ENCODE assay signal across 11 cellular contexts in the genomic region with DNA sequence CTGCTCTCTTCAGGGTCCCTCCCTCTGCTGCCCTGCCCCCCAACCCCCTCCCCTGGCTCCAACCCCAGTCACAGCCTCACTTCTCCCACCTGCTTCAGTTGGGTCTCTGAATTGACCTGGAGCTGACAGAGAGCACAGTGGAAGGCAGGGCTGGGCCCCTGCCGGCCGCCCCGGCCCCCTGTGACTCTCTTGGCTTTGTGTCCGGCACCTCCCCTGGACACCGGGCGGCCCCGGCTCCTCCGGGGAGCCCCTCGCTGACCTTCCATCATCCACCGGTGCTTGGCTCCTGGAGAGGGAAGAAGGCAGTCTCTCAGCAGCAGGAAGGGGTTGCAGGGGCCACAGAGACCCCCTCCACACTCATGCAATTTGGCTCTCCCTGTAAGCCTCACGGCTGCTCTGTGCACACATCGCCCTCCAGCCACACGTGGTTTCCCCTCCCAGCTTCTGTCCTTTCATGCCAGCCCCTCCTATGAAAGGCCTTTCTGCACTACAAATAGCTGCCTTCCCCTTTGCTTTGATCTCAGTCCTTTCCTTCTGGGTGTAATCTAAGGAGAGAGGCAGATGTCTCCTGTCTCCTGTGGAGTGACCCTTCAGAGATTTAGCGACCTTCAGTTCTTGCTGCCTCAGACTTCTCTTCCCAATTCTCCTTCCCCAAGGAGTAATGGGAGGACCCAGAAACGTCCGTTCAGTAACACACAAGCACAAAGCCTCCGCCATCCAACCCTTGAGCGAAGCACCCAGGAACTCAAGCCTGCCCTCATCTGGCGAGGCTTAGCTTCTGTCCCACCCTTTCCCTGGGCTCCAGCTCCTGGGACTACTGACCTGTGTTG. TPM values are rescaled to one million over a fixed set of nuclear protein-coding genes. Genes with fewer than 3 reads are reported as not detected.
DNase-seq lines count a peak whose midpoint lies in the region; ATAC-seq, FAIRE-seq and TF ChIP-seq lines count a peak whose summit lies in the region.
"Had no signal": no experiment of that assay in that cellular context is flagged by ENCODE, and none has a peak within 500 bp of the region (broad histone marks: within the 10 kb centered on the region; RNA-seq: fewer than 3 reads in every experiment).

No MANE protein-coding gene starts in this region.

- no peaks in the 10 kb centered on the region for H3K9me3 ChIP-seq in A549
- no peaks in the 10 kb centered on the region for H3K9me3 ChIP-seq in gastrocnemius medialis
- H3K9me3 ChIP-seq: vagina had no signal

- peak in 1 of 2 experiments; percentile 33; a peak in 2 of 5 replicates for TF ChIP-seq RAD21 in A549 (conservative IDR thresholded peaks at IDR 0.05 in 1 of 2, IDR thresholded peaks at IDR 0.05 in 1 of 2)

- H3K4me1 ChIP-seq in A549 (peaks cover 22% of the 10 kb centered on the region), gastrocnemius medialis (peaks cover 14 to 18% of the 10 kb centered on the region in 2 donors)

- CTCF ChIA-PET in A549 (lab: Yijun Ruan, JAX), result interaction anchor here (0.6 to 22.6 kb wide), 12 partner anchors 6 to 446 kb away, joined by 3 to 658 read pairs (median 4); a partner anchor contains a TSS
- CTCF ChIA-PET in activated CD8-positive, alpha-beta T cell treated with anti-CD3 and anti-CD28 coated beads, Interleukin-2, amount 10 ng/mL, durations not matched to agents 7 days and 5 days (lab: Charles Lee), result interaction anchor here (2.8 to 7.0 kb wide), 4 partner anchors 12 to 85 kb away, joined by 9 to 168 read pairs (median 30); a partner anchor contains a TSS
- CTCF ChIA-PET in activated CD4-positive, alpha-beta memory T cell treated with anti-CD3 and anti-CD28 coated beads for 36 hours (lab: Charles Lee), result interaction anchor here (1.0 to 13.7 kb wide), 2 partner anchors 38 to 86 kb away, joined by 3 to 211 read pairs; a partner anchor contains a TSS

- H3K36me3 Mint-ChIP-seq in glutamatergic neuron (ENCODE audit: unreplicated experiment), result no peaks in the 10 kb centered on the region
- H3K36me3 Mint-ChIP-seq in activated CD8-positive, alpha-beta T cell treated with anti-CD3 and anti-CD28 coated beads, Interleukin-2, amount 10 ng/mL, durations not matched to agents 7 days and 5 days (ENCODE audit: low read depth), result peaks cover 12% of the 10 kb centered on the region
- peaks cover 4% of the 10 kb centered on the region for H3K36me3 Mint-ChIP-seq in activated CD4-positive, alpha-beta memory T cell treated with anti-CD3 and anti-CD28 coated beads for 36 hours

- peak; percentile 43; the same call in 2 of the 3 replicates for TF ChIP-seq CTCF in A549 (IDR thresholded peaks at IDR 0.05)
- TF ChIP-seq CTCF in GM12874 (IDR thresholded peaks at IDR 0.05; ENCODE audit: insufficient read depth, low read depth, low read length), result 0 out of 2 replicates have a peak, but pooled peaks have one; percentile 13
- TF ChIP-seq CTCF in glutamatergic neuron (IDR thresholded peaks at IDR 0.05; ENCODE audit: partially characterized antibody, unreplicated experiment), result no peak
- TF ChIP-seq CTCF in gastrocnemius medialis (IDR thresholded peaks at IDR 0.05 in 4 of 5, conservative IDR thresholded peaks at IDR 0.05 in 1 of 5), result no peak

- POLR2A ChIA-PET in A549 (lab: Yijun Ruan, JAX), result interaction anchor here (0.6 to 1.2 kb wide), 3 partner anchors 11 to 290 kb away, joined by 3 to 7 read pairs (median 4); a partner anchor contains a TSS
- POLR2A ChIA-PET in activated CD8-positive, alpha-beta T cell treated with anti-CD3 and anti-CD28 coated beads, Interleukin-2, amount 10 ng/mL, durations not matched to agents 7 days and 5 days (lab: Charles Lee), result interaction anchor here (0.6 to 6.3 kb wide), 3 partner anchors 11 to 84 kb away, joined by 3 to 40 read pairs (median 3); a partner anchor contains a TSS
- POLR2A ChIA-PET in activated CD4-positive, alpha-beta memory T cell treated with anti-CD3 and anti-CD28 coated beads for 36 hours (lab: Charles Lee), result no interaction called here

- H3K36me3 ChIP-seq in gastrocnemius medialis, result peaks cover 0 to 8% of the 10 kb centered on the region in 2 donors

- no peak overlapping the region for H3K4me2 ChIP-seq in A549

- peak; percentile 58 to 74 for ATAC-seq in A549
- ATAC-seq in gastrocnemius medialis, result no peak
- ATAC-seq in activated CD8-positive, alpha-beta T cell treated with anti-CD3 and anti-CD28 coated beads, Interleukin-2, amount 10 ng/mL, durations not matched to agents 7 days and 5 days, result no peak

- H3K9me3 Mint-ChIP-seq in glutamatergic neuron (ENCODE audit: unreplicated experiment), result peaks cover 2% of the 10 kb centered on the region
- no peaks in the 10 kb centered on the region for H3K9me3 Mint-ChIP-seq in activated CD8-positive, alpha-beta T cell treated with anti-CD3 and anti-CD28 coated beads, Interleukin-2, amount 10 ng/mL, durations not matched to agents 7 days and 5 days (ENCODE audit: insufficient read depth)
- no peaks in the 10 kb centered on the region for H3K9me3 Mint-ChIP-seq in activated CD4-positive, alpha-beta memory T cell treated with anti-CD3 and anti-CD28 coated beads for 36 hours
- H3K9me3 Mint-ChIP-seq: CD8-positive, alpha-beta memory T cell had no signal

- peak; percentile 70 to 71 for DNase-seq in A549 (ENCODE audit: low read depth in 1 of 2, low spot score in 1 of 2)
- DNase-seq in RPMI8226, result peak; percentile 34
- peak; percentile 46 for DNase-seq in glutamatergic neuron
- no peak for DNase-seq in NCI-H1105 (lab: John Stamatoyannopoulos, UW)
- no peak for DNase-seq in gastrocnemius medialis
- DNase-seq in activated CD8-positive, alpha-beta T cell treated with anti-CD3 and anti-CD28 coated beads, Interleukin-2, amount 10 ng/mL, durations not matched to agents 7 days and 5 days, result no peak
- no peak for DNase-seq in activated CD4-positive, alpha-beta memory T cell treated with anti-CD3 and anti-CD28 coated beads for 36 hours
- DNase-seq: activated naive CD4-positive, alpha-beta T cell treated with Interleukin-2 at 50 U/mL for 16 hours; CD8-positive, alpha-beta memory T cell had no signal

- peaks cover 8% of the 10 kb centered on the region for H3K27me3 Mint-ChIP-seq in glutamatergic neuron (ENCODE audit: unreplicated experiment)
- no peaks in the 10 kb centered on the region for H3K27me3 Mint-ChIP-seq in activated CD8-positive, alpha-beta T cell treated with anti-CD3 and anti-CD28 coated beads, Interleukin-2, amount 10 ng/mL, durations not matched to agents 7 days and 5 days (ENCODE audit: low read depth)
- H3K27me3 Mint-ChIP-seq in activated CD4-positive, alpha-beta memory T cell treated with anti-CD3 and anti-CD28 coated beads for 36 hours, result no peaks in the 10 kb centered on the region

- H3K4me3 Mint-ChIP-seq in glutamatergic neuron (ENCODE audit: unreplicated experiment), result peak overlapping the region; percentile 68
- H3K4me3 Mint-ChIP-seq in activated CD8-positive, alpha-beta T cell treated with anti-CD3 and anti-CD28 coated beads, Interleukin-2, amount 10 ng/mL, durations not matched to agents 7 days and 5 days, result no peak overlapping the region
- no peak overlapping the region for H3K4me3 Mint-ChIP-seq in activated CD4-positive, alpha-beta memory T cell treated with anti-CD3 and anti-CD28 coated beads for 36 hours
- H3K4me3 Mint-ChIP-seq: CD8-positive, alpha-beta memory T cell had no signal

- peaks cover 13% of the 10 kb centered on the region for H3K4me1 Mint-ChIP-seq in glutamatergic neuron (ENCODE audit: low read depth, unreplicated experiment)
- peaks cover 17% of the 10 kb centered on the region for H3K4me1 Mint-ChIP-seq in activated CD8-positive, alpha-beta T cell treated with anti-CD3 and anti-CD28 coated beads, Interleukin-2, amount 10 ng/mL, durations not matched to agents 7 days and 5 days (ENCODE audit: low read depth)
- peaks cover 5% of the 10 kb centered on the region for H3K4me1 Mint-ChIP-seq in activated CD4-positive, alpha-beta memory T cell treated with anti-CD3 and anti-CD28 coated beads for 36 hours (ENCODE audit: low read depth)

- WGBS in A549 (ENCODE audit: missing lambda C conversion rate), result 69% methylated on average over 19 of the region's 19 CpGs

- no peak overlapping the region for H3K27ac ChIP-seq in A549
- H3K27ac ChIP-seq in gastrocnemius medialis, result peak overlapping the region in 1 of 4 donors; percentile 10
- H3K27ac ChIP-seq: vagina had no signal

- TF ChIP-seq EP300 in A549 (IDR thresholded peaks at IDR 0.05), result no peak

- peak overlapping the region; percentile 89 for H3K27ac Mint-ChIP-seq in glutamatergic neuron (ENCODE audit: unreplicated experiment)
- no peak overlapping the region for H3K27ac Mint-ChIP-seq in activated CD8-positive, alpha-beta T cell treated with anti-CD3 and anti-CD28 coated beads, Interleukin-2, amount 10 ng/mL, durations not matched to agents 7 days and 5 days
- no peak overlapping the region for H3K27ac Mint-ChIP-seq in activated CD4-positive, alpha-beta memory T cell treated with anti-CD3 and anti-CD28 coated beads for 36 hours

- FAIRE-seq in A549 (lab: Jason Lieb, UNC), result no peak

- TF ChIP-seq POLR2A in A549 (IDR thresholded peaks at IDR 0.05; ENCODE audit: low read length) (no peak), gastrocnemius medialis (IDR thresholded peaks at IDR 0.05) (no peak)

- H3K4me3 ChIP-seq in A549, result no peak overlapping the region
- no peak overlapping the region for H3K4me3 ChIP-seq in gastrocnemius medialis
- H3K4me3 ChIP-seq: vagina had no signal

- H3K27me3 ChIP-seq in gastrocnemius medialis, result no peaks in the 10 kb centered on the region
- H3K27me3 ChIP-seq: vagina had no signal

- intact Hi-C loops in gastrocnemius medialis (cut with DNase I; ENCODE audit: low total_unique reads), result no loop called here
- intact Hi-C loops in activated CD4-positive, alpha-beta memory T cell treated with anti-CD3 and anti-CD28 coated beads for 36 hours (cut with micrococcal nuclease), result loop anchor here (5.0 kb wide), 1 partner anchor 39 kb away; no protein-coding TSS in a partner anchor

- in situ Hi-C loops in gastrocnemius medialis (cut with MboI; ENCODE audit: low sequenced_read_pairs in 4 of 4), result loop anchor here (5.0 to 10.0 kb wide), 3 partner anchors 77 to 87 kb away; a partner anchor contains a TSS

RNA-seq across cellular contexts. Expression of a gene that starts 8.3 kb away (rescaled TPM):
- polyA plus RNA-seq in A549 (2011; rRNA removed) (52.2 and 54.3 TPM in 2 replicates), A549 (2017; fragmentation: RNase III; extraction: RNeasy Plus Mini Kit Qiagen cat#74134 plus additional on column Dnase treatment) (44.1 to 48.0 TPM (median 45.2 TPM) in 3 replicates)
- 65.0 and 77.2 TPM in 2 replicates for polyA plus RNA-seq in A549 (2012; cell fraction: cytosol; rRNA removed)
- 46.1 and 47.2 TPM in 2 replicates for polyA plus RNA-seq in A549 (2012; cell fraction: nucleus; rRNA removed)
- 37.4 and 42.0 TPM in 2 replicates for polyA minus RNA-seq in A549 (2011; rRNA and poly(A)+ RNA removed)
- total RNA-seq in glutamatergic neuron (ENCODE audit: unreplicated experiment) (88.8 TPM), gastrocnemius medialis (10 to 100 TPM; 48.8 to 77.0 (median 63.4) TPM)
- total RNA-seq in activated CD8-positive, alpha-beta T cell treated with anti-CD3 and anti-CD28 coated beads, Interleukin-2, amount 10 ng/mL, durations not matched to agents 7 days and 5 days, result 10 to 100 TPM; 25.7 to 26.2 TPM
- 10 to 100 TPM; 15.6 to 16.1 TPM for total RNA-seq in activated CD4-positive, alpha-beta memory T cell treated with anti-CD3 and anti-CD28 coated beads for 36 hours

RNA-seq across cellular contexts. Expression of a gene that starts 10.9 kb away (rescaled TPM):
- polyA plus RNA-seq in A549 (2011; rRNA removed) (95.3 and 116 TPM in 2 replicates), A549 (2017; fragmentation: RNase III; extraction: RNeasy Plus Mini Kit Qiagen cat#74134 plus additional on column Dnase treatment) (140 to 161 TPM (median 148 TPM) in 3 replicates)
- polyA plus RNA-seq in A549 (2012; cell fraction: cytosol; rRNA removed), result 48.6 and 54.5 TPM in 2 replicates
- polyA plus RNA-seq in A549 (2012; cell fraction: nucleus; rRNA removed), result 18.1 and 33.8 TPM in 2 replicates
- 71.3 and 71.5 TPM in 2 replicates for polyA minus RNA-seq in A549 (2011; rRNA and poly(A)+ RNA removed)
- total RNA-seq in glutamatergic neuron (ENCODE audit: unreplicated experiment) (124 TPM), gastrocnemius medialis (10 to 100 TPM; 64.4 to 78.9 (median 66.4) TPM)
- 10 to 100 TPM; 86.1 to 99.8 TPM for total RNA-seq in activated CD8-positive, alpha-beta T cell treated with anti-CD3 and anti-CD28 coated beads, Interleukin-2, amount 10 ng/mL, durations not matched to agents 7 days and 5 days
- total RNA-seq in activated CD4-positive, alpha-beta memory T cell treated with anti-CD3 and anti-CD28 coated beads for 36 hours, result 10 to 100 TPM; 79.7 to 80.9 TPM

RNA-seq across cellular contexts. Expression of a gene that starts 22.2 kb away (rescaled TPM):
- 1.0 and 1.4 TPM in 2 replicates for polyA plus RNA-seq in A549 (2011; rRNA removed)
- polyA plus RNA-seq in A549 (2012; cell fraction: cytosol; rRNA removed), result 0.56 and 0.87 TPM in 2 replicates
- 1.2 and 1.4 TPM in 2 replicates for polyA plus RNA-seq in A549 (2012; cell fraction: nucleus; rRNA removed)
- polyA plus RNA-seq in A549 (2017; fragmentation: RNase III; extraction: RNeasy Plus Mini Kit Qiagen cat#74134 plus additional on column Dnase treatment), result 0.55 to 0.80 TPM (median 0.67 TPM) in 3 replicates
- 1.5 and 1.8 TPM in 2 replicates for polyA minus RNA-seq in A549 (2011; rRNA and poly(A)+ RNA removed)
- 2.4 TPM for total RNA-seq in glutamatergic neuron (ENCODE audit: unreplicated experiment)
- total RNA-seq in gastrocnemius medialis, result under 1 TPM; 0.13 to 0.86 (median 0.38) TPM
- total RNA-seq in activated CD8-positive, alpha-beta T cell treated with anti-CD3 and anti-CD28 coated beads, Interleukin-2, amount 10 ng/mL, durations not matched to agents 7 days and 5 days, result under 1 TPM; 0.16 to 0.24 TPM
- total RNA-seq in activated CD4-positive, alpha-beta memory T cell treated with anti-CD3 and anti-CD28 coated beads for 36 hours, result under 1 TPM; 0.15 to 0.26 TPM

Comparison
In these comparisons a context has a peak if more than half of its experiments do, and no peak if none do; other contexts are left out.
1. ATAC-seq: peak in A549 (2 of 2); none in gastrocnemius medialis (0 of 2) and activated CD8-positive, alpha-beta T cell treated with anti-CD3 and anti-CD28 coated beads, Interleukin-2, amount 10 ng/mL, durations not matched to agents 7 days and 5 days (single experiment).
2. DNase-seq: peak in A549 (2 of 2), RPMI8226 (single experiment) and glutamatergic neuron (single experiment); none in NCI-H1105 (single experiment), gastrocnemius medialis (0 of 2), activated CD8-positive, alpha-beta T cell treated with anti-CD3 and anti-CD28 coated beads, Interleukin-2, amount 10 ng/mL, durations not matched to agents 7 days and 5 days (single experiment) and activated CD4-positive, alpha-beta memory T cell treated with anti-CD3 and anti-CD28 coated beads for 36 hours (single experiment).
3. CTCF ChIP-seq: peak in A549 (single experiment) and GM12874 (single experiment); none in glutamatergic neuron (single experiment) and gastrocnemius medialis (0 of 5).